9 cellular contexts compared by ENCODE assay signal in the genomic region with DNA sequence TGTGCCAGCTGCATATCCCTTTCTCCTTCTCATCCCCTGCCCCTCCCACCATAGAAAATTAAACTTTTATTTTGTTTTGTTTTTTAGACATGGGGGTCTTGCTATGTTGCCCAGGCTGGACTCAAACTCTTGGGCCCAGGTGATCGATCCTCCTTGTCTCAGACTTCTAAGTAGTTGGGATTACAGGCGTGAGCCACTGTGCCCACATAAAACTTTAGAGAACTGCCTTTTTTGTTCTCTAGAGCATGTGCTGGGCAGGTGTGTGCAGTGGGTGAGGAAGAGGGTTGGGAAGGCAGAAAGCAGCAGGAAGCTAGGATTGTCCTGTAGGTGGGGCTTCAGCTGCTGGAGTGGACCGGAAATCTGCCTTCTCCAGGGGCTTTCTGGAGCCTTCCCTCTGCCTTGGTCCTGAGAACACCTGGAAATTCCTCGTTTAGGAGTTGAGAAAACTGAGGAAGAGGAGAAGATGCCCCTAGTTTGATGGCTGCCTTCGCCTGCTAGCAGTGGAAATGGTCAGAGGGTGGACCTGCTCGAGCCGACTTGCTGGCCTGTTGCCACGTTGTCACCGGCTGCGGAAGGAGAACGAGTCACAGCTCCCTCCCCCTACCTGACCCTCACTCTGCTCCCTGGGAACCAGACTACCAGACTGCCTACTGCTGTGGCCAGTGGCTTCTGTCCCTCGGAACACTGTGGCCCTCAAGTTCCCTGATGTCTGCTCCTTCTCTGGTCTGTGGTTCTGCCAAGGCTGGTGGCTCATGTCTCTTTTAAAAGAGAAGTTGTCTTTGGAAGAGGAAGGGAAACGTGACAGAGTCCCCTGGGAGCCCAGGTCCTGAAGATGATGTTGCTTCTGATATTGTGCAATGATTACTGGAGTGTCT. TPM values are rescaled to one million over a fixed set of nuclear protein-coding genes. Genes with fewer than 3 reads are reported as not detected.
DNase-seq lines count a peak whose midpoint lies in the region; ATAC-seq and TF ChIP-seq lines count a peak whose summit lies in the region.
"Had no signal": no experiment of that assay in that cellular context is flagged by ENCODE, and none has a peak within 500 bp of the region (broad histone marks: within the 10 kb centered on the region; RNA-seq: fewer than 3 reads in every experiment).

No MANE protein-coding gene starts in this region.

- H3K9me3 ChIP-seq in Caco-2 = no peaks in the 10 kb centered on the region

- H3K27me3 ChIP-seq in Caco-2 (replicated peaks; ENCODE audit: control insufficient read depth, insufficient read depth, low read length) (no peaks in the 10 kb centered on the region), brain microvascular endothelial cell (replicated peaks) (peaks cover 11% of the 10 kb centered on the region)

- H3K27ac ChIP-seq in brain microvascular endothelial cell = no peak overlapping the region

- H3K27ac Mint-ChIP-seq in Caco-2 (ENCODE audit: unreplicated experiment) = peak overlapping the region; percentile 60
- peak overlapping the region; percentile 83 for H3K27ac Mint-ChIP-seq in memory B cell
- H3K27ac Mint-ChIP-seq: activated T-cell treated with anti-CD3 and anti-CD28 coated beads, Interleukin-2, amount 50 U/mL, for 72 hours had no signal

- H3K4me1 ChIP-seq in Caco-2 = peaks cover 28% of the 10 kb centered on the region

- in situ Hi-C loops in brain microvascular endothelial cell (cut with HindIII; ENCODE audit: low pct_ligation_motif_present, low sequenced_read_pairs) = no loop called here

- H3K9me3 Mint-ChIP-seq in Caco-2 (ENCODE audit: unreplicated experiment) (no peaks in the 10 kb centered on the region), memory B cell (no peaks in the 10 kb centered on the region)
- H3K9me3 Mint-ChIP-seq: activated T-cell treated with anti-CD3 and anti-CD28 coated beads, Interleukin-2, amount 50 U/mL, for 72 hours had no signal

- H3K36me3 Mint-ChIP-seq in Caco-2 (ENCODE audit: insufficient read depth, unreplicated experiment) (peaks cover 43% of the 10 kb centered on the region), memory B cell (peaks cover 5% of the 10 kb centered on the region)

- DNase-seq in Caco-2 (no peak), NCI-H1092 treated with DMSO at 0.1 percent for 48 hours (lab: John Stamatoyannopoulos, UW) (peak; percentile 60), brain microvascular endothelial cell (no peak), memory B cell (ENCODE audit: low spot score in 2 of 2) (no peak)
- no peak for DNase-seq in effector CD4-positive, alpha-beta T cell

- H3K4me1 Mint-ChIP-seq in Caco-2 (ENCODE audit: low read depth, unreplicated experiment) (peaks cover 47% of the 10 kb centered on the region), memory B cell (peaks cover 52% of the 10 kb centered on the region)

- no peak overlapping the region for H3K4me3 ChIP-seq in Caco-2 (ENCODE audit: low read depth, low read length)
- no peak overlapping the region for H3K4me3 ChIP-seq in brain microvascular endothelial cell (ENCODE audit: low read depth, low read length)

- POLR2A ChIA-PET in Caco-2 (lab: Charles Lee) = interaction anchor here (0.6 kb wide), 1 partner anchor 18 kb away, joined by 5 read pairs; no protein-coding TSS in a partner anchor

- BruUV-seq in Caco-2 (replicated peaks; lab: Mats Ljungman, UMichigan) = no TSS peak

- intact Hi-C loops in Caco-2 (cut with micrococcal nuclease; ENCODE audit: unreplicated experiment) = no loop called here

- H3K4me3 Mint-ChIP-seq in Caco-2 (ENCODE audit: unreplicated experiment) (no peak overlapping the region), memory B cell (peak overlapping the region; percentile 33)
- H3K4me3 Mint-ChIP-seq: activated T-cell treated with anti-CD3 and anti-CD28 coated beads, Interleukin-2, amount 50 U/mL, for 72 hours had no signal

- ATAC-seq in memory B cell (ENCODE audit: low read depth) (peak; percentile 10), HG02678 (IDR thresholded peaks at IDR 0.05; ENCODE audit: unreplicated experiment) (no peak), HG03520 (IDR thresholded peaks at IDR 0.05; ENCODE audit: unreplicated experiment) (no peak), HG03025 (IDR thresholded peaks at IDR 0.05; ENCODE audit: low FRiP score, unreplicated experiment) (no peak)

- CTCF ChIA-PET in Caco-2 (lab: Charles Lee) = interaction anchor here (1.0 to 1.1 kb wide), 2 partner anchors 17 to 18 kb away, joined by 4 read pairs; no protein-coding TSS in a partner anchor

- H3K36me3 ChIP-seq in Caco-2 (ENCODE audit: control insufficient read depth, insufficient read depth, low read length) (peaks cover 6% of the 10 kb centered on the region; the same call in 1 of the 2 replicates), brain microvascular endothelial cell (replicated peaks) (no peaks in the 10 kb centered on the region)

- TF ChIP-seq CTCF in Caco-2 (IDR thresholded peaks at IDR 0.05; ENCODE audit: insufficient read depth in 1 of 2, low read depth in 1 of 2, low read length in 1 of 2, severe bottlenecking in 1 of 2, unreplicated experiment in 1 of 2) = peak in 1 of 2 experiments; percentile 52
- TF ChIP-seq CTCF in brain microvascular endothelial cell (IDR thresholded peaks at IDR 0.05; ENCODE audit: low read depth, low read length, missing control alignments) = peak; percentile 30

- H3K27me3 Mint-ChIP-seq in Caco-2 (ENCODE audit: insufficient read depth, unreplicated experiment) = no peaks in the 10 kb centered on the region
- H3K27me3 Mint-ChIP-seq in memory B cell = no peaks in the 10 kb centered on the region

RNA-seq across cellular contexts. Expression of gene ST14, which starts 4.0 kb away (rescaled TPM):
- 298 and 304 TPM in 2 replicates for total RNA-seq in Caco-2 (2022)
- total RNA-seq: activated T-cell treated with anti-CD3 and anti-CD28 coated beads, Interleukin-2, amount 50 U/mL, for 72 hours had no signal
